ENCODE assay signal across 8 cellular contexts in genomic region chr3:168847293-168847883, GRCh38.
DNase-seq lines count a peak whose midpoint lies in the region; ATAC-seq and TF ChIP-seq lines count a peak whose summit lies in the region.

No MANE protein-coding gene starts in this region.

- no peak overlapping the region for H2AFZ ChIP-seq in OCI-LY3 (ENCODE audit: low read depth, low read length)

- H3K4me1 Mint-ChIP-seq in osteocyte (ENCODE audit: unreplicated experiment): peaks cover 10% of the 10 kb centered on the region
- no peaks in the 10 kb centered on the region for H3K4me1 Mint-ChIP-seq in T-helper 17 cell

- H3K27ac Mint-ChIP-seq in osteocyte (ENCODE audit: unreplicated experiment) (no peak overlapping the region), T-helper 17 cell (no peak overlapping the region)

- peaks cover 10% of the 10 kb centered on the region for H3K9me3 Mint-ChIP-seq in osteocyte (ENCODE audit: unreplicated experiment)

- peaks cover 15% of the 10 kb centered on the region for H3K4me1 ChIP-seq in OCI-LY3 (ENCODE audit: low read length)

- peak overlapping the region; percentile 52 for H3K4me2 ChIP-seq in OCI-LY3 (ENCODE audit: low read length)

- H3K27me3 ChIP-seq in OCI-LY3 (ENCODE audit: low read depth, low read length): peaks cover 8% of the 10 kb centered on the region

- H3K27me3 Mint-ChIP-seq in osteocyte (ENCODE audit: unreplicated experiment) (no peaks in the 10 kb centered on the region), T-helper 17 cell (peaks cover 11% of the 10 kb centered on the region)

- H3K9ac ChIP-seq in OCI-LY3 (ENCODE audit: low read length): no peak overlapping the region

- no peaks in the 10 kb centered on the region for H3K79me2 ChIP-seq in OCI-LY3 (ENCODE audit: low read length)

- H3K4me3 Mint-ChIP-seq in osteocyte (ENCODE audit: unreplicated experiment) (no peak overlapping the region), T-helper 17 cell (no peak overlapping the region)

- H3K36me3 Mint-ChIP-seq in osteocyte (ENCODE audit: unreplicated experiment) (no peaks in the 10 kb centered on the region), T-helper 17 cell (ENCODE audit: low read depth) (no peaks in the 10 kb centered on the region)

- H3K27ac ChIP-seq in OCI-LY3 (ENCODE audit: low read length): no peak overlapping the region

- ATAC-seq in GM18909 (IDR thresholded peaks at IDR 0.05; ENCODE audit: poor library complexity, unreplicated experiment) (peak; percentile 82), HG03571 (IDR thresholded peaks at IDR 0.05; ENCODE audit: unreplicated experiment) (peak; percentile 62), T-helper 17 cell (no peak)

- H4K20me1 ChIP-seq in OCI-LY3 (ENCODE audit: insufficient read depth, low read length): no peaks in the 10 kb centered on the region

- H3K9me3 ChIP-seq in OCI-LY3 (ENCODE audit: insufficient read depth, low read length) (no peaks in the 10 kb centered on the region), T-helper 17 cell (ENCODE audit: control insufficient read depth, low read length, poor library complexity, severe bottlenecking) (no peaks in the 10 kb centered on the region)

- H3K4me3 ChIP-seq in OCI-LY3 (ENCODE audit: low read length) (peak overlapping the region; percentile 62), epithelial cell of proximal tubule (ENCODE audit: low read depth, low read length) (no peak overlapping the region)

- TF ChIP-seq CTCF in OCI-LY3 (IDR thresholded peaks at IDR 0.05; ENCODE audit: low read depth, low read length): peak; percentile 83
- peak; percentile 70 for TF ChIP-seq CTCF in epithelial cell of proximal tubule (conservative IDR thresholded peaks at IDR 0.05; ENCODE audit: low read depth, low read length)
- TF ChIP-seq CTCF in osteocyte (IDR thresholded peaks at IDR 0.05): peak; percentile 85

- DNase-seq in COLO668 (lab: John Stamatoyannopoulos, UW; ENCODE audit: unreplicated experiment): peak; percentile 3
- no peak for DNase-seq in epithelial cell of proximal tubule (ENCODE audit: low read depth)
- no peak for DNase-seq in osteocyte (ENCODE audit: extremely low spot score, unreplicated experiment)
- DNase-seq in central memory CD4-positive, alpha-beta T cell: no peak
- DNase-seq in T-helper 17 cell: no peak

- H3K36me3 ChIP-seq in OCI-LY3 (replicated peaks; ENCODE audit: low read depth, low read length): no peaks in the 10 kb centered on the region
